In genomic region chr11:11537372-11537771, GRCh38 we compare ENCODE assay signal across 16 cellular contexts.
DNase-seq lines count a peak whose midpoint lies in the region; ATAC-seq and TF ChIP-seq lines count a peak whose summit lies in the region.
"Had no signal": no experiment of that assay in that cellular context is flagged by ENCODE, and none has a peak within 500 bp of the region (broad histone marks: within the 10 kb centered on the region; RNA-seq: fewer than 3 reads in every experiment).

No MANE protein-coding gene starts in this region.

- intact Hi-C loops in left ventricle myocardium inferior (cut with micrococcal nuclease) (loop anchor here (10.0 kb wide), 1 partner anchor 77 kb away; no protein-coding TSS in a partner anchor), sciatic nerve (cut with DNase I) (no loop called here), uterus (cut with DNase I; ENCODE audit: low total_unique reads) (no loop called here), mucosa of descending colon (cut with DNase I, micrococcal nuclease) (no loop called here)

- H3K9me3 ChIP-seq in left ventricle myocardium inferior (replicated peaks) (no peaks in the 10 kb centered on the region), uterus (no peaks in the 10 kb centered on the region), mucosa of descending colon (no peaks in the 10 kb centered on the region)
- H3K9me3 ChIP-seq: BLaER1, MG63 had no signal

- no peak for TF ChIP-seq POLR2A in uterus (IDR thresholded peaks at IDR 0.05)

- ATAC-seq in sciatic nerve (peak; percentile 43), mucosa of descending colon (no peak), HG03565 (IDR thresholded peaks at IDR 0.05; ENCODE audit: unreplicated experiment) (no peak)

- H3K27ac ChIP-seq in left ventricle myocardium inferior (replicated peaks) (peak overlapping the region; percentile 88), uterus (peak overlapping the region; percentile 41 to 61)
- H3K27ac ChIP-seq: BLaER1, KMS-11 had no signal

- peak; percentile 11 for DNase-seq in NCI-H82 (lab: John Stamatoyannopoulos, UW)
- no peak for DNase-seq in NCI-H82 treated with DMSO at 0.1 percent for 48 hours (lab: John Stamatoyannopoulos, UW; ENCODE audit: unreplicated experiment)
- no peak for DNase-seq in left ventricle myocardium inferior
- no peak for DNase-seq in sciatic nerve (ENCODE audit: low spot score)
- no peak for DNase-seq in uterus
- DNase-seq in activated CD8-positive, alpha-beta memory T cell treated with anti-CD3 and anti-CD28 coated beads, Interleukin-2, amount 50 U/mL, for 4 hours = no peak
- DNase-seq in mucosa of descending colon = no peak
- DNase-seq: 8988T; CD8-positive, alpha-beta memory T cell; DND-41; GF-D8; MG63; NCI-H2081 had no signal

- H3K36me3 ChIP-seq in left ventricle myocardium inferior = no peaks in the 10 kb centered on the region
- H3K36me3 ChIP-seq in uterus = no peaks in the 10 kb centered on the region
- H3K36me3 ChIP-seq in mucosa of descending colon (ENCODE audit: low read depth) = no peaks in the 10 kb centered on the region
- H3K36me3 ChIP-seq: BLaER1 had no signal

- H3K4me3 ChIP-seq in left ventricle myocardium inferior (no peak overlapping the region), uterus (no peak overlapping the region), mucosa of descending colon (no peak overlapping the region)
- H3K4me3 ChIP-seq: BLaER1, MG63 had no signal

- TF ChIP-seq CTCF in left ventricle myocardium inferior (IDR thresholded peaks at IDR 0.05; ENCODE audit: borderline replicate concordance) = no peak
- no peak for TF ChIP-seq CTCF in uterus (IDR thresholded peaks at IDR 0.05)
- no peak for TF ChIP-seq CTCF in mucosa of descending colon (IDR thresholded peaks at IDR 0.05)

- H3K4me1 ChIP-seq in left ventricle myocardium inferior (peaks cover 99% of the 10 kb centered on the region), uterus (peaks cover 0 to 15% of the 10 kb centered on the region in 2 donors), mucosa of descending colon (ENCODE audit: low read depth) (no peaks in the 10 kb centered on the region)

- H3K27me3 ChIP-seq in left ventricle myocardium inferior (ENCODE audit: low read depth) (no peaks in the 10 kb centered on the region), uterus (no peaks in the 10 kb centered on the region)
- H3K27me3 ChIP-seq: BLaER1, MG63 had no signal
